Comparison of ENCODE assay signal across 16 cellular contexts in genomic region chr10:4892681-4893080, GRCh38.
"Had no signal": no experiment of that assay in that cellular context is flagged by ENCODE, and none has a peak within 500 bp of the region (broad histone marks: within the 10 kb centered on the region; RNA-seq: fewer than 3 reads in every experiment).

No MANE protein-coding gene starts in this region.

- H3K36me3 ChIP-seq: colonic mucosa, esophagus squamous epithelium, gastrocnemius medialis, heart right ventricle, left lung, lower lobe of right lung had no signal

- H3K27ac ChIP-seq: colonic mucosa, esophagus squamous epithelium, foreskin keratinocyte, gastrocnemius medialis, heart right ventricle, left lung, lower lobe of right lung had no signal

- H3K4me3 ChIP-seq: colonic mucosa, esophagus squamous epithelium, gastrocnemius medialis, heart right ventricle, left lung, lower lobe of right lung had no signal

- H3K9me3 ChIP-seq: colonic mucosa, esophagus squamous epithelium, gastrocnemius medialis, heart right ventricle, left lung, lower lobe of right lung had no signal

- DNase-seq: cerebellar nuclear complex; colonic mucosa; cortex of kidney; effector CD8-positive, alpha-beta T cell; esophagus squamous epithelium; foreskin keratinocyte; gastrocnemius medialis; glutamatergic neuron; head of caudate nucleus; heart right ventricle; hippocampal formation; left cardiac atrium; left lung; lower lobe of right lung; mesendoderm; midbrain had no signal

- ATAC-seq: foreskin keratinocyte, gastrocnemius medialis, left lung, lower lobe of right lung had no signal

- H3K4me1 ChIP-seq: colonic mucosa, esophagus squamous epithelium, foreskin keratinocyte, gastrocnemius medialis, left lung, lower lobe of right lung had no signal

- H3K27me3 ChIP-seq: colonic mucosa, esophagus squamous epithelium, foreskin keratinocyte, gastrocnemius medialis, heart right ventricle, left lung had no signal
